Comparison of ENCODE assay signal across 18 cellular contexts in genomic region chr12:15996948-15997347, GRCh38.
"Had no signal": no experiment of that assay in that cellular context is flagged by ENCODE, and none has a peak within 500 bp of the region (broad histone marks: within the 10 kb centered on the region; RNA-seq: fewer than 3 reads in every experiment).

No MANE protein-coding gene starts in this region.

- H3K4me3 Mint-ChIP-seq: activated B cell treated with CpG ODN at 0.5 μM for 24 hours; activated CD4-positive, alpha-beta T cell treated with anti-CD3 and anti-CD28 coated beads, Interleukin-2, amount 10 ng/mL, durations not matched to agents 24 days and 14 days; activated CD8-positive, alpha-beta memory T cell treated with anti-CD3 and anti-CD28 coated beads, Interleukin-2, amount 10 ng/mL, durations not matched to agents 7 days and 5 days; activated naive CD8-positive, alpha-beta T cell treated with anti-CD3 and anti-CD28 coated beads, Interleukin-2, amount 50 U/mL, for 24 hours; activated T-cell treated with anti-CD3 and anti-CD28 coated beads, Interleukin-2, amount 50 U/mL, for 24 hours; T-helper 17 cell had no signal

- ATAC-seq: activated CD8-positive, alpha-beta memory T cell treated with anti-CD3 and anti-CD28 coated beads, Interleukin-2, amount 10 ng/mL, durations not matched to agents 7 days and 5 days; activated naive CD4-positive, alpha-beta T cell treated with anti-CD3 and anti-CD28 coated beads, Interleukin-2, amount 50 U/mL, for 72 hours; activated naive CD8-positive, alpha-beta T cell treated with anti-CD3 and anti-CD28 coated beads, Interleukin-2, amount 50 U/mL, for 24 hours; T-helper 17 cell had no signal

- DNase-seq: activated B cell treated with CpG ODN at 0.5 μM for 24 hours; activated CD4-positive, alpha-beta T cell treated with anti-CD3 and anti-CD28 coated beads for 1 hour; activated CD4-positive, alpha-beta T cell treated with anti-CD3 and anti-CD28 coated beads, Interleukin-2, amount 10 ng/mL, durations not matched to agents 24 days and 14 days; activated CD4-positive, alpha-beta T cell treated with anti-CD3 and anti-CD28 coated beads, Interleukin-2, amount 50 U/mL, for 48 hours; activated CD8-positive, alpha-beta memory T cell treated with anti-CD3 and anti-CD28 coated beads, Interleukin-2, amount 10 ng/mL, durations not matched to agents 7 days and 5 days; activated effector memory CD4-positive, alpha-beta T cell treated with anti-CD3 and anti-CD28 coated beads, Interleukin-2, amount 50 U/mL, for 16 hours; activated naive CD4-positive, alpha-beta T cell treated with Interleukin-2 at 50 U/mL for 16 hours; activated naive CD8-positive, alpha-beta T cell treated with anti-CD3 and anti-CD28 coated beads, Interleukin-2, amount 50 U/mL, for 24 hours; activated T-cell treated with anti-CD3 and anti-CD28 coated beads, Interleukin-2, amount 50 U/mL, for 24 hours; KBM-7; NCI-H1048; NCI-H1930; NCI-H510A treated with DMSO at 0.1 percent for 48 hours; PC-9; SHP77 treated with DMSO at 0.1 percent for 48 hours; T-helper 17 cell; T-helper 9 cell had no signal

- H3K27me3 Mint-ChIP-seq: activated B cell treated with CpG ODN at 0.5 μM for 24 hours; activated CD4-positive, alpha-beta T cell treated with anti-CD3 and anti-CD28 coated beads, Interleukin-2, amount 10 ng/mL, durations not matched to agents 24 days and 14 days; activated CD8-positive, alpha-beta memory T cell treated with anti-CD3 and anti-CD28 coated beads, Interleukin-2, amount 10 ng/mL, durations not matched to agents 7 days and 5 days; activated naive CD8-positive, alpha-beta T cell treated with anti-CD3 and anti-CD28 coated beads, Interleukin-2, amount 50 U/mL, for 24 hours; activated T-cell treated with anti-CD3 and anti-CD28 coated beads, Interleukin-2, amount 50 U/mL, for 24 hours; T-helper 17 cell had no signal

- H3K4me2 ChIP-seq: PC-9 had no signal

- H3K27ac ChIP-seq: PC-9 had no signal

- H3K4me3 ChIP-seq: PC-9 had no signal

- H3K4me1 Mint-ChIP-seq: activated B cell treated with CpG ODN at 0.5 μM for 24 hours; activated CD4-positive, alpha-beta T cell treated with anti-CD3 and anti-CD28 coated beads, Interleukin-2, amount 10 ng/mL, durations not matched to agents 24 days and 14 days; activated CD8-positive, alpha-beta memory T cell treated with anti-CD3 and anti-CD28 coated beads, Interleukin-2, amount 10 ng/mL, durations not matched to agents 7 days and 5 days; activated naive CD8-positive, alpha-beta T cell treated with anti-CD3 and anti-CD28 coated beads, Interleukin-2, amount 50 U/mL, for 24 hours; T-helper 17 cell had no signal

- H3K27ac Mint-ChIP-seq: activated B cell treated with CpG ODN at 0.5 μM for 24 hours; activated CD4-positive, alpha-beta T cell treated with anti-CD3 and anti-CD28 coated beads, Interleukin-2, amount 10 ng/mL, durations not matched to agents 24 days and 14 days; activated CD8-positive, alpha-beta memory T cell treated with anti-CD3 and anti-CD28 coated beads, Interleukin-2, amount 10 ng/mL, durations not matched to agents 7 days and 5 days; activated naive CD4-positive, alpha-beta T cell treated with anti-CD3 and anti-CD28 coated beads, Interleukin-2, amount 50 U/mL, for 72 hours; activated naive CD8-positive, alpha-beta T cell treated with anti-CD3 and anti-CD28 coated beads, Interleukin-2, amount 50 U/mL, for 24 hours; activated T-cell treated with anti-CD3 and anti-CD28 coated beads, Interleukin-2, amount 50 U/mL, for 24 hours; T-helper 17 cell had no signal

- H2AFZ ChIP-seq: PC-9 had no signal

- H3K9me3 Mint-ChIP-seq: activated B cell treated with CpG ODN at 0.5 μM for 24 hours; activated CD4-positive, alpha-beta T cell treated with anti-CD3 and anti-CD28 coated beads, Interleukin-2, amount 10 ng/mL, durations not matched to agents 24 days and 14 days; activated naive CD4-positive, alpha-beta T cell treated with anti-CD3 and anti-CD28 coated beads, Interleukin-2, amount 50 U/mL, for 72 hours; activated naive CD8-positive, alpha-beta T cell treated with anti-CD3 and anti-CD28 coated beads, Interleukin-2, amount 50 U/mL, for 24 hours; activated T-cell treated with anti-CD3 and anti-CD28 coated beads, Interleukin-2, amount 50 U/mL, for 24 hours had no signal
